10 cellular contexts compared by ENCODE assay signal in genomic region chr4:76752911-76753494, GRCh38.
DNase-seq lines count a peak whose midpoint lies in the region; ATAC-seq and TF ChIP-seq lines count a peak whose summit lies in the region.
"Had no signal": no experiment of that assay in that cellular context is flagged by ENCODE, and none has a peak within 500 bp of the region (broad histone marks: within the 10 kb centered on the region; RNA-seq: fewer than 3 reads in every experiment).

No MANE protein-coding gene starts in this region.

- H3K4me1 Mint-ChIP-seq in osteocyte (ENCODE audit: unreplicated experiment) = peaks cover 69% of the 10 kb centered on the region

- ATAC-seq in esophagus mucosa (peak; percentile 63), HG03280 (IDR thresholded peaks at IDR 0.05; ENCODE audit: unreplicated experiment) (no peak)

- H3K36me3 Mint-ChIP-seq in osteocyte (ENCODE audit: unreplicated experiment) = no peaks in the 10 kb centered on the region

- TF ChIP-seq CTCF in osteocyte (IDR thresholded peaks at IDR 0.05) (no peak), GM10266 (IDR thresholded peaks at IDR 0.05; ENCODE audit: control insufficient read depth, insufficient read depth, low read depth, missing control alignments) (no peak)

- H3K9me3 Mint-ChIP-seq in osteocyte (ENCODE audit: unreplicated experiment) = no peaks in the 10 kb centered on the region

- peak overlapping the region; percentile 57 for H3K4me3 Mint-ChIP-seq in osteocyte (ENCODE audit: unreplicated experiment)
- H3K4me3 Mint-ChIP-seq: stimulated activated naive CD8-positive, alpha-beta T cell treated with anti-CD3 and anti-CD28 coated beads, Interleukin-15, Interleukin-2, amounts not matched to agents 100 ng/mL and 50 ng/mL, for 24 hours had no signal

- peak overlapping the region; percentile 88 for H3K27ac Mint-ChIP-seq in osteocyte (ENCODE audit: unreplicated experiment)
- H3K27ac Mint-ChIP-seq: stimulated activated naive CD8-positive, alpha-beta T cell treated with anti-CD3 and anti-CD28 coated beads, Interleukin-15, Interleukin-2, amounts not matched to agents 100 ng/mL and 50 ng/mL, for 24 hours had no signal

- H3K27me3 Mint-ChIP-seq in osteocyte (ENCODE audit: unreplicated experiment) = no peaks in the 10 kb centered on the region

- peak; percentile 90 for DNase-seq in Daoy (ENCODE audit: low read depth)
- DNase-seq in NCI-H510A (lab: John Stamatoyannopoulos, UW) = peak; percentile 81
- DNase-seq in osteocyte (ENCODE audit: extremely low spot score, unreplicated experiment) = no peak
- no peak for DNase-seq in HUDEP-2 (lab: John Stamatoyannopoulos, UW; ENCODE audit: unreplicated experiment in 76 of 76)
- DNase-seq in stimulated activated CD8-positive, alpha-beta memory T cell treated with anti-CD3 and anti-CD28 coated beads, Interleukin-4, amount 100 ng/mL, for 48 hours = no peak
- DNase-seq in GM10266 (ENCODE audit: extremely low spot score) = no peak
- DNase-seq: NCI-H1436 treated with DMSO at 0.1 percent for 48 hours had no signal

Comparison
In these comparisons a context has a peak if more than half of its experiments do, and no peak if none do; other contexts are left out.
1. DNase-seq: peak in Daoy (single experiment) and NCI-H510A (single experiment); none in osteocyte (single experiment), HUDEP-2 (0 of 76), stimulated activated CD8-positive, alpha-beta memory T cell treated with anti-CD3 and anti-CD28 coated beads, Interleukin-4, amount 100 ng/mL, for 48 hours (single experiment) and GM10266 (single experiment).